8 cellular contexts compared by ENCODE assay signal in genomic region chr9:136787690-136788400, GRCh38. TPM values are rescaled to one million over a fixed set of nuclear protein-coding genes. Genes with fewer than 3 reads are reported as not detected.
DNase-seq lines count a peak whose midpoint lies in the region; ATAC-seq and TF ChIP-seq lines count a peak whose summit lies in the region.

No MANE protein-coding gene starts in this region.

- no peaks in the 10 kb centered on the region for H3K27me3 ChIP-seq in heart left ventricle

- H3K36me3 ChIP-seq in heart left ventricle, result peaks cover 0 to 7% (median 0%) of the 10 kb centered on the region in 9 donors

- intact Hi-C loops in heart left ventricle (cut with DNase I), result loop anchor here (1.0 to 10.0 kb wide), 7 partner anchors 247 to 447 kb away; partner anchors contain the start of genes CYSRT1 (in 2 of the 10), RNF224 (in 2 of the 10), RNF208 (in 1 of the 10) and SLC34A3 (in 1 of the 10)

- peak overlapping the region in 1 of 12 donors; percentile 39 for H3K27ac ChIP-seq in heart left ventricle

- DNase-seq in DMS114 treated with DMSO at 0.1 percent for 48 hours (lab: John Stamatoyannopoulos, UW; ENCODE audit: unreplicated experiment) (peak; percentile 31), LHCN-M2 (ENCODE audit: low read depth) (peak; percentile 43), SHP77 treated with DMSO at 0.1 percent for 48 hours (lab: John Stamatoyannopoulos, UW) (peak; percentile 62), heart left ventricle (peak; percentile 59 to 81 (median 69)), retina (peak; percentile 89)
- DNase-seq in activated naive CD4-positive, alpha-beta T cell treated with anti-CD3 and anti-CD28 coated beads, Interleukin-2, amount 50 U/mL, for 16 hours, result peak; percentile 57

- peaks cover 6 to 37% (median 22%) of the 10 kb centered on the region in 12 donors for H3K4me1 ChIP-seq in heart left ventricle

- no peaks in the 10 kb centered on the region for H3K36me3 Mint-ChIP-seq in stimulated activated memory B cell treated with anti-CD40 and anti-IgM and Interleukin-4, amounts not matched to agents 10 μg/mL and 1 μg/mL and 100 μg/mL, for 72 hours

- no peak for ATAC-seq in heart left ventricle
- ATAC-seq in stimulated activated memory B cell treated with anti-CD40 and anti-IgM and Interleukin-4, amounts not matched to agents 10 μg/mL and 1 μg/mL and 100 μg/mL, for 72 hours, result no peak
- ATAC-seq in HG03457 (IDR thresholded peaks at IDR 0.05; ENCODE audit: unreplicated experiment), result no peak

- WGBS in heart left ventricle, 4 donors, result 15 to 19% (median 17%) methylated on average over 21 of the region's 21 CpGs

- H3K4me1 Mint-ChIP-seq in stimulated activated memory B cell treated with anti-CD40 and anti-IgM and Interleukin-4, amounts not matched to agents 10 μg/mL and 1 μg/mL and 100 μg/mL, for 72 hours, result peaks cover 43% of the 10 kb centered on the region

- peaks cover 18% of the 10 kb centered on the region for H3K27me3 Mint-ChIP-seq in stimulated activated memory B cell treated with anti-CD40 and anti-IgM and Interleukin-4, amounts not matched to agents 10 μg/mL and 1 μg/mL and 100 μg/mL, for 72 hours

- H3K9me3 ChIP-seq in heart left ventricle, result no peaks in the 10 kb centered on the region

- no peak overlapping the region for H3K4me3 Mint-ChIP-seq in stimulated activated memory B cell treated with anti-CD40 and anti-IgM and Interleukin-4, amounts not matched to agents 10 μg/mL and 1 μg/mL and 100 μg/mL, for 72 hours

- H3K9me3 Mint-ChIP-seq in stimulated activated memory B cell treated with anti-CD40 and anti-IgM and Interleukin-4, amounts not matched to agents 10 μg/mL and 1 μg/mL and 100 μg/mL, for 72 hours, result no peaks in the 10 kb centered on the region

- no peak overlapping the region for H3K27ac Mint-ChIP-seq in stimulated activated memory B cell treated with anti-CD40 and anti-IgM and Interleukin-4, amounts not matched to agents 10 μg/mL and 1 μg/mL and 100 μg/mL, for 72 hours

- peak overlapping the region in 1 of 12 donors; percentile 8 for H3K4me3 ChIP-seq in heart left ventricle

- peak; percentile 81 to 93 (median 90) for TF ChIP-seq CTCF in heart left ventricle (IDR thresholded peaks at IDR 0.05)

- TF ChIP-seq POLR2A in heart left ventricle (IDR thresholded peaks at IDR 0.05), result no peak

RNA-seq across cellular contexts. Expression of gene TMEM141, which starts 3.3 kb away (rescaled TPM):
- total RNA-seq in LHCN-M2 (2014; rRNA removed) (61.2 and 76.3 TPM in 2 replicates), heart left ventricle (100 to 1,000 TPM in 1 of 9 donors, 10 to 100 TPM in 8; 45.6 to 122 (median 63.3) TPM)
- 78.9 TPM for polyA plus RNA-seq in LHCN-M2 (2012)
- 100 to 1,000 TPM in 1 of 2 donors, 10 to 100 TPM in 1; 86.1 to 116 TPM for polyA plus RNA-seq in heart left ventricle

RNA-seq across cellular contexts. Expression of gene CCDC183, which starts 8.3 kb away (rescaled TPM):
- total RNA-seq in LHCN-M2 (2014; rRNA removed) (1.4 TPM in 1 of 2 replicates, not detected in the other), heart left ventricle (1 to 10 TPM in 7 of 9 donors, under 1 TPM in 2; 0.64 to 3.8 (median 1.4) TPM)
- polyA plus RNA-seq in LHCN-M2 (2012), result 0.29 TPM
- polyA plus RNA-seq in heart left ventricle, result 1 to 10 TPM in 1 of 2 donors, under 1 TPM in 1; 0.32 to 4.7 TPM

RNA-seq across cellular contexts. Expression of gene RABL6, which starts 19.9 kb away (rescaled TPM):
- 83.4 and 91.3 TPM in 2 replicates for total RNA-seq in LHCN-M2 (2014; rRNA removed)
- polyA plus RNA-seq in LHCN-M2 (2012), result 92.5 TPM
- 10 to 100 TPM; 59.4 to 82.2 (median 71.6) TPM for total RNA-seq in heart left ventricle
- 10 to 100 TPM; 63.5 to 90.8 TPM for polyA plus RNA-seq in heart left ventricle

RNA-seq across cellular contexts. Expression of gene LCN15, which starts 23.5 kb away (rescaled TPM):
- total RNA-seq in LHCN-M2 (2014; rRNA removed), result not detected in 2 replicates
- polyA plus RNA-seq in LHCN-M2 (2012), result not detected
- 1 to 10 TPM in 3 of 9 donors, under 1 TPM in 2, not detected in 4; 0.64 to 2.8 (median 1.2) TPM for total RNA-seq in heart left ventricle
- 1 to 10 TPM in 1 of 2 donors, under 1 TPM in 1; 0.65 to 2.4 TPM for polyA plus RNA-seq in heart left ventricle

RNA-seq across cellular contexts. Expression of gene LCN8, which starts 29.8 kb away (rescaled TPM):
- total RNA-seq in LHCN-M2 (2014; rRNA removed) (not detected in 2 replicates), heart left ventricle (not detected)
- not detected for polyA plus RNA-seq in LHCN-M2 (2012)
- not detected for polyA plus RNA-seq in heart left ventricle

Comparison
In these comparisons a context has a peak if more than half of its experiments do, and no peak if none do; other contexts are left out.
1. DNase-seq: peak in every context shown above with its lines; median percentile 89 in retina; 69 in heart left ventricle; 62 in SHP77 treated with DMSO at 0.1 percent for 48 hours; 57 in activated naive CD4-positive, alpha-beta T cell treated with anti-CD3 and anti-CD28 coated beads, Interleukin-2, amount 50 U/mL, for 16 hours; 43 in LHCN-M2; 31 in DMS114 treated with DMSO at 0.1 percent for 48 hours.